13 cellular contexts compared by ENCODE assay signal in genomic region chr6:168711049-168711640, GRCh38.
DNase-seq lines count a peak whose midpoint lies in the region; ATAC-seq, FAIRE-seq and TF ChIP-seq lines count a peak whose summit lies in the region.
"Had no signal": no experiment of that assay in that cellular context is flagged by ENCODE, and none has a peak within 500 bp of the region (broad histone marks: within the 10 kb centered on the region; RNA-seq: fewer than 3 reads in every experiment).

No MANE protein-coding gene starts in this region.

- no peak overlapping the region for H3K27ac Mint-ChIP-seq in natural killer cell
- H3K27ac Mint-ChIP-seq in natural killer cell treated with Interleukin-12 subunit alpha and Interleukin-12 subunit beta and Interleukin-15 and Interleukin-18, amount 100 ng/mL, for 72 hours = no peak overlapping the region
- no peak overlapping the region for H3K27ac Mint-ChIP-seq in activated CD4-positive, alpha-beta T cell treated with anti-CD3 and anti-CD28 coated beads, Interleukin-2, amount 10 ng/mL, durations not matched to agents 7 days and 5 days
- H3K27ac Mint-ChIP-seq: activated naive CD8-positive, alpha-beta T cell had no signal

- no peaks in the 10 kb centered on the region for H3K4me1 Mint-ChIP-seq in natural killer cell
- no peaks in the 10 kb centered on the region for H3K4me1 Mint-ChIP-seq in natural killer cell treated with Interleukin-12 subunit alpha and Interleukin-12 subunit beta and Interleukin-15 and Interleukin-18, amount 100 ng/mL, for 72 hours (ENCODE audit: low read depth in 2 of 2)
- no peaks in the 10 kb centered on the region for H3K4me1 Mint-ChIP-seq in activated CD4-positive, alpha-beta T cell treated with anti-CD3 and anti-CD28 coated beads, Interleukin-2, amount 10 ng/mL, durations not matched to agents 7 days and 5 days

- H3K4me1 ChIP-seq in ascending aorta (peaks cover 0 to 2% of the 10 kb centered on the region in 2 donors), kidney (ENCODE audit: control insufficient read depth in 1 of 2, insufficient read depth in 1 of 2, low read depth in 1 of 2, low read length in 2 of 2) (no peaks in the 10 kb centered on the region)

- DNase-seq in natural killer cell (no peak), ascending aorta (ENCODE audit: low spot score in 2 of 2) (no peak), kidney (no peak), foreskin melanocyte (no peak), NCI-H446 treated with DMSO at 0.1 percent for 48 hours (lab: John Stamatoyannopoulos, UW) (no peak)
- no peak for DNase-seq in natural killer cell treated with Interleukin-12 subunit alpha and Interleukin-12 subunit beta and Interleukin-15 and Interleukin-18, amount 100 ng/mL, for 72 hours (ENCODE audit: low spot score)
- no peak for DNase-seq in activated CD4-positive, alpha-beta T cell treated with anti-CD3 and anti-CD28 coated beads, Interleukin-2, amount 10 ng/mL, durations not matched to agents 7 days and 5 days
- no peak for DNase-seq in NK-92 treated with Interleukin-12 subunit alpha and Interleukin-12 subunit beta, amount 100 ng/mL, for 24 hours (lab: John Stamatoyannopoulos, UW)
- DNase-seq: activated CD4-positive, alpha-beta T cell treated with anti-CD3 and anti-CD28 coated beads, Interleukin-2, amount 50 U/mL, for 1 hour; C1 segment of cervical spinal cord; midbrain had no signal

- no peaks in the 10 kb centered on the region for H3K36me3 ChIP-seq in ascending aorta
- H3K36me3 ChIP-seq in kidney (ENCODE audit: control insufficient read depth in 1 of 2, insufficient read depth in 2 of 2, low read length in 2 of 2) = no peaks in the 10 kb centered on the region

- H3K27ac ChIP-seq in ascending aorta (no peak overlapping the region), kidney (ENCODE audit: low read depth in 2 of 2, low read length in 2 of 2) (no peak overlapping the region)
- H3K27ac ChIP-seq: epithelial cell of prostate had no signal

- no peak for FAIRE-seq in kidney (lab: Jason Lieb, UNC)

- TF ChIP-seq CTCF in natural killer cell (IDR thresholded peaks at IDR 0.05) (peak; percentile 56), ascending aorta (IDR thresholded peaks at IDR 0.05) (peak in 2 of 3 experiments; percentile 41 to 53), kidney (IDR thresholded peaks at IDR 0.05; ENCODE audit: borderline replicate concordance, extremely low read depth, insufficient read depth) (peak; percentile 25)

- intact Hi-C loops in natural killer cell (cut with micrococcal nuclease) (no loop called here), ascending aorta (cut with DNase I) (no loop called here), kidney (cut with DNase I) (no loop called here)

- no peak overlapping the region for H3K4me3 Mint-ChIP-seq in natural killer cell
- H3K4me3 Mint-ChIP-seq in natural killer cell treated with Interleukin-12 subunit alpha and Interleukin-12 subunit beta and Interleukin-15 and Interleukin-18, amount 100 ng/mL, for 72 hours = no peak overlapping the region
- no peak overlapping the region for H3K4me3 Mint-ChIP-seq in activated CD4-positive, alpha-beta T cell treated with anti-CD3 and anti-CD28 coated beads, Interleukin-2, amount 10 ng/mL, durations not matched to agents 7 days and 5 days
- H3K4me3 Mint-ChIP-seq: activated naive CD8-positive, alpha-beta T cell had no signal

- POLR2A ChIA-PET in activated CD4-positive, alpha-beta T cell treated with anti-CD3 and anti-CD28 coated beads, Interleukin-2, amount 10 ng/mL, durations not matched to agents 7 days and 5 days (lab: Charles Lee) = no interaction called here

- H3K27me3 Mint-ChIP-seq in natural killer cell (ENCODE audit: low read depth in 2 of 2) = peaks cover 4 to 24% of the 10 kb centered on the region in 2 donors
- H3K27me3 Mint-ChIP-seq in natural killer cell treated with Interleukin-12 subunit alpha and Interleukin-12 subunit beta and Interleukin-15 and Interleukin-18, amount 100 ng/mL, for 72 hours = peaks cover 0 to 9% of the 10 kb centered on the region in 2 donors
- no peaks in the 10 kb centered on the region for H3K27me3 Mint-ChIP-seq in activated CD4-positive, alpha-beta T cell treated with anti-CD3 and anti-CD28 coated beads, Interleukin-2, amount 10 ng/mL, durations not matched to agents 7 days and 5 days

- H3K36me3 Mint-ChIP-seq in natural killer cell = no peaks in the 10 kb centered on the region
- no peaks in the 10 kb centered on the region for H3K36me3 Mint-ChIP-seq in natural killer cell treated with Interleukin-12 subunit alpha and Interleukin-12 subunit beta and Interleukin-15 and Interleukin-18, amount 100 ng/mL, for 72 hours
- H3K36me3 Mint-ChIP-seq in activated CD4-positive, alpha-beta T cell treated with anti-CD3 and anti-CD28 coated beads, Interleukin-2, amount 10 ng/mL, durations not matched to agents 7 days and 5 days (ENCODE audit: low read depth) = no peaks in the 10 kb centered on the region
- H3K36me3 Mint-ChIP-seq: activated naive CD8-positive, alpha-beta T cell had no signal

- ATAC-seq in natural killer cell = no peak
- no peak for ATAC-seq in natural killer cell treated with Interleukin-12 subunit alpha and Interleukin-12 subunit beta and Interleukin-15 and Interleukin-18, amount 100 ng/mL, for 72 hours

- H3K9ac ChIP-seq in kidney (ENCODE audit: low read length in 2 of 2) = no peak overlapping the region

- no peaks in the 10 kb centered on the region for H3K9me3 Mint-ChIP-seq in natural killer cell
- no peaks in the 10 kb centered on the region for H3K9me3 Mint-ChIP-seq in natural killer cell treated with Interleukin-12 subunit alpha and Interleukin-12 subunit beta and Interleukin-15 and Interleukin-18, amount 100 ng/mL, for 72 hours
- no peaks in the 10 kb centered on the region for H3K9me3 Mint-ChIP-seq in activated CD4-positive, alpha-beta T cell treated with anti-CD3 and anti-CD28 coated beads, Interleukin-2, amount 10 ng/mL, durations not matched to agents 7 days and 5 days

- no peaks in the 10 kb centered on the region for H3K27me3 ChIP-seq in ascending aorta

- CTCF ChIA-PET in activated CD4-positive, alpha-beta T cell treated with anti-CD3 and anti-CD28 coated beads, Interleukin-2, amount 10 ng/mL, durations not matched to agents 7 days and 5 days (lab: Charles Lee) = no interaction called here

- H3K9me3 ChIP-seq in ascending aorta (no peaks in the 10 kb centered on the region), kidney (ENCODE audit: control insufficient read depth in 1 of 2, low read length in 2 of 2) (no peaks in the 10 kb centered on the region)

- no peak overlapping the region for H3K4me3 ChIP-seq in ascending aorta
- H3K4me3 ChIP-seq in kidney (ENCODE audit: low read length in 2 of 2) = no peak overlapping the region
